In genomic region chr12:124392991-124393790, GRCh38 we compare ENCODE assay signal across 8 cellular contexts.
A peak's percentile ranks its signal among the peaks of the same experiment; 100 is the strongest.
DNase-seq lines count a peak whose midpoint lies in the region; ATAC-seq and TF ChIP-seq lines count a peak whose summit lies in the region.

No MANE protein-coding gene starts in this region.

- H3K4me1 ChIP-seq in body of pancreas: peaks cover 77% of the 10 kb centered on the region
- peaks cover 32 to 98% (median 81%) of the 10 kb centered on the region in 6 donors for H3K4me1 ChIP-seq in spleen

- no peaks in the 10 kb centered on the region for H3K27me3 ChIP-seq in body of pancreas
- H3K27me3 ChIP-seq in spleen (replicated peaks in 1 of 7): no peaks in the 10 kb centered on the region

- no peak for TF ChIP-seq CTCF in body of pancreas (IDR thresholded peaks at IDR 0.05)
- no peak for TF ChIP-seq CTCF in spleen (IDR thresholded peaks at IDR 0.05 in 8 of 11, conservative IDR thresholded peaks at IDR 0.05 in 3 of 11)

- WGBS in body of pancreas, 2 donors: 5 to 14% methylated on average over 7 to 18 of the region's 18 CpGs
- 47 to 61% (median 50%) methylated on average over 6 to 18 of the region's 18 CpGs for WGBS in spleen, 5 donors

- TF ChIP-seq POLR2A in body of pancreas (IDR thresholded peaks at IDR 0.05) (no peak), spleen (IDR thresholded peaks at IDR 0.05) (no peak)

- peak; percentile 47 for ATAC-seq in body of pancreas

- intact Hi-C loops in body of pancreas (cut with DNase I): no loop called here
- intact Hi-C loops in spleen (cut with DNase I; ENCODE audit: low total_unique reads): no loop called here

- H3K4me3 ChIP-seq in body of pancreas (no peak overlapping the region), spleen (no peak overlapping the region)

- H3K9me3 ChIP-seq in body of pancreas (no peaks in the 10 kb centered on the region), spleen (no peaks in the 10 kb centered on the region)

- H3K36me3 ChIP-seq in body of pancreas (replicated peaks in 1 of 2; ENCODE audit: insufficient read depth in 1 of 2, low read depth in 2 of 2) (no peaks in the 10 kb centered on the region), spleen (peaks cover 0 to 49% (median 35%) of the 10 kb centered on the region in 6 donors)

- DNase-seq in NCI-H1417 (lab: John Stamatoyannopoulos, UW): peak; percentile 36 to 77 (median 73)
- no peak for DNase-seq in NCI-H1417 treated with DMSO at 0.1 percent for 48 hours (lab: John Stamatoyannopoulos, UW)
- peak; percentile 87 to 96 (median 90) for DNase-seq in body of pancreas
- DNase-seq in iPS-NIHi7 (ENCODE audit: extremely low spot score): peak; percentile 52
- peak; percentile 85 for DNase-seq in spleen
- DNase-seq in NCI-H187 (lab: John Stamatoyannopoulos, UW): no peak
- no peak for DNase-seq in activated CD8-positive, alpha-beta memory T cell treated with anti-CD3 and anti-CD28 coated beads, Interleukin-2, amount 50 U/mL, for 4 hours
- no peak for DNase-seq in SIG-M5 treated with dmso at 0.1 percent for 504 hours (lab: John Stamatoyannopoulos, UW; ENCODE audit: unreplicated experiment)

- H3K27ac ChIP-seq in body of pancreas: peak overlapping the region; percentile 60 to 96 (median 83)
- peak overlapping the region in 7 of 8 donors; percentile 2 to 93 (median 83) for H3K27ac ChIP-seq in spleen

Comparison
In these comparisons a context has a peak if more than half of its experiments do, and no peak if none do; other contexts are left out.
1. DNase-seq: peak in NCI-H1417 (3 of 3), body of pancreas (4 of 4), iPS-NIHi7 (single experiment) and spleen (single experiment); none in NCI-H1417 treated with DMSO at 0.1 percent for 48 hours (single experiment), NCI-H187 (0 of 2), activated CD8-positive, alpha-beta memory T cell treated with anti-CD3 and anti-CD28 coated beads, Interleukin-2, amount 50 U/mL, for 4 hours (single experiment) and SIG-M5 treated with dmso at 0.1 percent for 504 hours (single experiment).